ENCODE assay signal across 14 cellular contexts in the genomic region with DNA sequence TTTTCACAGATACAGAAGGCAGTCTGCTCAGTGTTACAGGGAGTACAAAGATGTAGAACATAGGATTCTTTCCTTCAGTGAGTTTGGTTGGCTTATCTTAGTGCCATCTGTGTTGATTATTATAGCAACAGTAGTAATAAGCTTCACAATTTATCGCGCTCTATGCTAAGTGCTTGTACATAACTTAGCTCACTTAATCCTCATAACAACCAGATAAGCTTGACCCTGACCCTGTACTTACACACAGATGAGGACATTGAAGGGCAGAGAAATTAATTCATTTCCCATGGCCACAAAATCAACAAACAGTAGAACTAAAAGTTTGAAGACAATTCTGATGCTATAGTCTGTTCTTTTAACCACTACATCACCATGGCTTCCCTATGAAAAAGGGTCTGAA.
"Had no signal": no experiment of that assay in that cellular context is flagged by ENCODE, and none has a peak within 500 bp of the region (broad histone marks: within the 10 kb centered on the region; RNA-seq: fewer than 3 reads in every experiment).

No MANE protein-coding gene starts in this region.

- DNase-seq: dorsolateral prefrontal cortex; effector CD8-positive, alpha-beta T cell; gastrocnemius medialis; immature natural killer cell; natural killer cell; nucleus accumbens; ovary; right lobe of liver; stimulated activated CD4-positive, alpha-beta T cell treated with anti-CD3 and anti-CD28 coated beads, Interleukin-4, amount 100 ng/mL, for 1 hour; stimulated activated CD8-positive, alpha-beta memory T cell treated with anti-CD3 and anti-CD28 coated beads, Interleukin-4, amount 100 ng/mL, for 48 hours; stimulated activated naive CD8-positive, alpha-beta T cell treated with anti-CD3 and anti-CD28 coated beads, Interleukin-15, Interleukin-2, amounts not matched to agents 100 U/mL and 50 U/mL, for 24 hours; tibial artery; upper lobe of left lung had no signal

- ATAC-seq: gastrocnemius medialis; natural killer cell; right lobe of liver; stimulated activated effector memory CD8-positive, alpha-beta T cell treated with anti-CD3 and anti-CD28 coated beads, Interleukin-12 subunit alpha, Interleukin-12 subunit beta, amount 100 ng/mL, for 72 hours; stimulated activated naive CD8-positive, alpha-beta T cell treated with anti-CD3 and anti-CD28 coated beads, Interleukin-15, Interleukin-2, amounts not matched to agents 100 U/mL and 50 U/mL, for 24 hours had no signal
